2 cellular contexts compared by ENCODE assay signal in the genomic region with DNA sequence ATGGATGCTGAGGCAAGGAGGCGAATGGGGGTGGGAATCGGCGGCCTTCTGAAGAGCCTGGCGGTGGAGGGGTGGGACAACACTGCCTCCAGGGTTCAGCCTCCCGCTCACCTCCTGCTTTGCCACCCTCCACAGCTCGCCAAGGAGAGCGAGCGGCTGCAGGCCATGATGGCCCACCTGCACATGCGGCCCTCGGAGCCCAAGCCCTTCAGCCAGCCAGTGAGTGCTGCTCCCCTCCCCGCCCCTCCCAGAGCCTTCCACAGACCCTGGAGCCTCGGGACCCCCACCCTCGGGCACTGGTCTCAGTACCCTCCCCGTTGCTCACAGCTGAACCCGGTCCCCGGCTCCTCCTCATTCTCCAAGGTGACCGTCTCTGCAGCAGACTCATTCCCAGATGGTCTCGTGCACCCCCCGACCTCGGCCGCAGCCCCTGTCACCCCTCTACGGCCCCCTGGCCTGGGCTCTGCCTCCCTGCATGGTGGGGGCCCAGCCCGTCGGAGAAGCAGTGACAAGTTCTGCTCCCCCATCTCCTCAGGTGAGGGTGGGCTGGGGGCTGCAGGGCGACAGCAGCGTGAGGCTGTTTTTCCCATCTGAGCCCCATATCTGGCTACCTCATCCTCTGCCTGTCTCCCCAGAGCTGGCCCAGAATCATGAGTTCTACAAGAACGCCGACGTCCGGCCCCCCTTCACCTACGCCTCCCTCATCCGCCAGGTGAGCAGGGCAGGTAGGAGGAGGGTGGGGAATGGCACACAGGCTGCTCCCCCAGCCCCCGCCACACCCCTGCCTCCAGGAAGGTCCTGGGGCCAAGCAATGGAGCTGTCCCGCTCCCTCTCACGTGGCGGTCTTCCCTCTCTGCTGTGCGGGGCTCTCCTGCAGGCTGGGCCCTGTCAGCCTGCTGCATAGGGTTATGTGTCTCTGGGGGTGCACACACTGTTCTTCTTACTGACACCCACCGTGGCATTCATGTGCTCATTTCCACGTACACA.
TF ChIP-seq lines count a peak whose summit lies in the region.

No MANE protein-coding gene starts in this region.

TF ChIP-seq in HEK293, 187 proteins besides CTCF, POLR2A, EP300 and RAD21:
- TF ChIP-seq, protein P1, sequence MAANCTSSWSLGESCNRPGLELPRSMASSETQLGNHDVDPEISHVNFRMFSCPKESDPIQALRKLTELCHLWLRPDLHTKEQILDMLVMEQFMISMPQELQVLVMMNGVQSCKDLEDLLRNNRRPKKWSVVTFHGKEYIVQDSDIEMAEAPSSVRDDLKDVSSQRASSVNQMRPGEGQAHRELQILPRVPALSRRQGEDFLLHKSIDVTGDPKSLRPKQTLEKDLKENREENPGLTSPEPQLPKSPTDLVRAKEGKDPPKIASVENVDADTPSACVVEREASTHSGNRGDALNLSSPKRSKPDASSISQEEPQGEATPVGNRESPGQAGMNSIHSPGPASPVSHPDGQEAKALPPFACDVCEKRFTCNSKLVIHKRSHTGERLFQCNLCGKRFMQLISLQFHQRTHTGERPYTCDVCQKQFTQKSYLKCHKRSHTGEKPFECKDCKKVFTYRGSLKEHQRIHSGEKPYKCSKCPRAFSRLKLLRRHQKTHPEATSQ (tag by site-specific recombination; IDR thresholded peaks at IDR 0.05) = no peak
- 0 out of 2 replicates have a peak, but pooled peaks have one; percentile 1 for TF ChIP-seq GLIS1 (tag by site-specific recombination; IDR thresholded peaks at IDR 0.05)

TF ChIP-seq in H1, 55 proteins besides CTCF, POLR2A, EP300 and RAD21:
- TF ChIP-seq, protein P2, sequence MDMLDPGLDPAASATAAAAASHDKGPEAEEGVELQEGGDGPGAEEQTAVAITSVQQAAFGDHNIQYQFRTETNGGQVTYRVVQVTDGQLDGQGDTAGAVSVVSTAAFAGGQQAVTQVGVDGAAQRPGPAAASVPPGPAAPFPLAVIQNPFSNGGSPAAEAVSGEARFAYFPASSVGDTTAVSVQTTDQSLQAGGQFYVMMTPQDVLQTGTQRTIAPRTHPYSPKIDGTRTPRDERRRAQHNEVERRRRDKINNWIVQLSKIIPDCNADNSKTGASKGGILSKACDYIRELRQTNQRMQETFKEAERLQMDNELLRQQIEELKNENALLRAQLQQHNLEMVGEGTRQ (IDR thresholded peaks at IDR 0.05; ENCODE audit: low read length) = no peak
- no peak for TF ChIP-seq JUN (IDR thresholded peaks at IDR 0.05; ENCODE audit: low read depth, low read length)
